1 cellular context compared by ENCODE assay signal in the genomic region with DNA sequence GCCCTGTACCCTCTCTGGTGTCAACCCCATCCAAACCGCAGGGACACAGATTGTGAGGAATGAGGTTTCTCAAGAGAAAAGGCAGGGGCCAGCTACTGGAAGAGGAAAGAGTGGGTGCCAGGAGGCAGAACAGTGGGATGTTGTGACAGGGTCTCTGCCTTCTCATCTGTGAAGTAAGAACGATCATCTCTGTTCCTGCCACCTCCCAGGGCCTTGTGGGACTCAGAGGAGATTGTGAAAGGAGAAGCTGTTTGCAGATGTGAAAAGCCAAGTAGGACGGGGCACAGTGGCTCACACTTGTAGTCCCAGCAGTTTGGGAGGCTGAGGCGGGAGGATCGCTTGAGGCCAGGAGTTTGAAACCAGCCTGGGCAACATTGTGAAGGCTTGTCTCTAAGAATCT.
TF ChIP-seq lines count a peak whose summit lies in the region.

No MANE protein-coding gene starts in this region.

TF ChIP-seq in A549, 52 proteins besides CTCF, POLR2A, EP300 and RAD21 (continued from another document):
- TF ChIP-seq, protein P1, sequence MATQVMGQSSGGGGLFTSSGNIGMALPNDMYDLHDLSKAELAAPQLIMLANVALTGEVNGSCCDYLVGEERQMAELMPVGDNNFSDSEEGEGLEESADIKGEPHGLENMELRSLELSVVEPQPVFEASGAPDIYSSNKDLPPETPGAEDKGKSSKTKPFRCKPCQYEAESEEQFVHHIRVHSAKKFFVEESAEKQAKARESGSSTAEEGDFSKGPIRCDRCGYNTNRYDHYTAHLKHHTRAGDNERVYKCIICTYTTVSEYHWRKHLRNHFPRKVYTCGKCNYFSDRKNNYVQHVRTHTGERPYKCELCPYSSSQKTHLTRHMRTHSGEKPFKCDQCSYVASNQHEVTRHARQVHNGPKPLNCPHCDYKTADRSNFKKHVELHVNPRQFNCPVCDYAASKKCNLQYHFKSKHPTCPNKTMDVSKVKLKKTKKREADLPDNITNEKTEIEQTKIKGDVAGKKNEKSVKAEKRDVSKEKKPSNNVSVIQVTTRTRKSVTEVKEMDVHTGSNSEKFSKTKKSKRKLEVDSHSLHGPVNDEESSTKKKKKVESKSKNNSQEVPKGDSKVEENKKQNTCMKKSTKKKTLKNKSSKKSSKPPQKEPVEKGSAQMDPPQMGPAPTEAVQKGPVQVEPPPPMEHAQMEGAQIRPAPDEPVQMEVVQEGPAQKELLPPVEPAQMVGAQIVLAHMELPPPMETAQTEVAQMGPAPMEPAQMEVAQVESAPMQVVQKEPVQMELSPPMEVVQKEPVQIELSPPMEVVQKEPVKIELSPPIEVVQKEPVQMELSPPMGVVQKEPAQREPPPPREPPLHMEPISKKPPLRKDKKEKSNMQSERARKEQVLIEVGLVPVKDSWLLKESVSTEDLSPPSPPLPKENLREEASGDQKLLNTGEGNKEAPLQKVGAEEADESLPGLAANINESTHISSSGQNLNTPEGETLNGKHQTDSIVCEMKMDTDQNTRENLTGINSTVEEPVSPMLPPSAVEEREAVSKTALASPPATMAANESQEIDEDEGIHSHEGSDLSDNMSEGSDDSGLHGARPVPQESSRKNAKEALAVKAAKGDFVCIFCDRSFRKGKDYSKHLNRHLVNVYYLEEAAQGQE (IDR thresholded peaks at IDR 0.05): no peak
- TF ChIP-seq MAZ (IDR thresholded peaks at IDR 0.05; ENCODE audit: borderline replicate concordance, low read depth, low read length) (no peak), HEYL (CRISPR knock-in tag; IDR thresholded peaks at IDR 0.05) (no peak), ZC3H11A (IDR thresholded peaks at IDR 0.05) (no peak), FOSL2 (IDR thresholded peaks at IDR 0.05) (no peak), FOSL2 (CRISPR knock-in tag; IDR thresholded peaks at IDR 0.05) (no peak), KDM1A (IDR thresholded peaks at IDR 0.05; ENCODE audit: low read depth) (no peak), RFX5 (IDR thresholded peaks at IDR 0.05) (no peak)
